In the genomic region with DNA sequence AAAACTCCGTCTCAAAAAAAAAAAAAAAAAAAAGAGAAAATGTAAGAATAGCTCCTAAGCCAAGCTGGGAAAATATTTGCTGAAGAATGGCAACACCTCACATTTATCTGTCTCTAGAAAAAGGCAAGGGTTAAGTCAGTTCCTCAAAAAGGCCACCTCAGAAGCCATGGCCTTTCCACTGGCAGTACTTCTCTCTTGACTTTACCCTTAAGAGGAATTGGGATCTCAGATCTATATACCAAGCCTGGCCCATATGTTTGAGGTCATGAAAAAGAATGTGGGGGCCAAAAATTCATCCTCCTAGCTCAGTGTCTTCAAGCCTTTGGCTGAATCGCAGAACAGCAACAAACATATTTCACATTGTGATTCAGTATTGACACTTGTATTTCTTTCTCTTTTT, we compare ENCODE assay signal across 23 cellular contexts. TPM values are rescaled to one million over a fixed set of nuclear protein-coding genes. Genes with fewer than 3 reads are reported as not detected.
A peak's percentile ranks its signal among the peaks of the same experiment; 100 is the strongest.
DNase-seq lines count a peak whose midpoint lies in the region; ATAC-seq, FAIRE-seq and TF ChIP-seq lines count a peak whose summit lies in the region.
"Had no signal": no experiment of that assay in that cellular context is flagged by ENCODE, and none has a peak within 500 bp of the region (broad histone marks: within the 10 kb centered on the region; RNA-seq: fewer than 3 reads in every experiment).

No MANE protein-coding gene starts in this region.

- H2AFZ ChIP-seq in GM12878 (ENCODE audit: control insufficient read depth, low read depth, low read length) = peak overlapping the region; percentile 9
- H2AFZ ChIP-seq: GM23248, neural progenitor cell had no signal

- H3K79me2 ChIP-seq in GM12878 (ENCODE audit: control insufficient read depth, insufficient read depth, low read length) = no peaks in the 10 kb centered on the region; the same call in 1 of the 2 replicates

- TF ChIP-seq RAD21 in GM12878 (IDR thresholded peaks at IDR 0.05; ENCODE audit: insufficient read depth, low read depth, low read length) = no peak

- no peaks in the 10 kb centered on the region for H4K20me1 ChIP-seq in GM12878 (ENCODE audit: control insufficient read depth, insufficient read depth)
- H4K20me1 ChIP-seq: BLaER1 had no signal

- FAIRE-seq in GM12878 (lab: Jason Lieb, UNC) = no peak

- H3K4me3 ChIP-seq in GM12878 (no peak overlapping the region), lower leg skin (ENCODE audit: low read depth, poor library complexity, severe bottlenecking) (no peak overlapping the region)
- H3K4me3 ChIP-seq: BLaER1, GM23248, neural progenitor cell, testis had no signal

- peak overlapping the region; percentile 50 for H3K4me2 ChIP-seq in GM12878 (ENCODE audit: control insufficient read depth, insufficient read depth)
- H3K4me2 ChIP-seq: neural progenitor cell had no signal

- no peak for TF ChIP-seq EP300 in GM12878 (IDR thresholded peaks at IDR 0.05; ENCODE audit: borderline replicate concordance in 1 of 2, control insufficient read depth in 1 of 2, low read depth in 2 of 2, low read length in 2 of 2)

- no peaks in the 10 kb centered on the region for H3K27me3 ChIP-seq in GM12878 (replicated peaks in 1 of 2; ENCODE audit: control insufficient read depth in 2 of 2, insufficient read depth in 2 of 2, low read length in 1 of 2)
- H3K27me3 ChIP-seq: BLaER1, neural progenitor cell, testis had no signal

- 37% methylated on average over 1 of the region's 2 CpGs for WGBS in GM12878 (ENCODE audit: insufficient coverage, insufficient replicate concordance, low lambda C conversion rate, missing lambda C conversion rate)
- WGBS in lower leg skin, 2 donors = 83 to 98% methylated on average over 2 of the region's 2 CpGs

- 0 out of 2 replicates have a peak overlapping the region, but pooled peaks have one; percentile 2 for H3K9ac ChIP-seq in GM12878 (ENCODE audit: control insufficient read depth, insufficient read depth, low read length)
- H3K9ac ChIP-seq: BLaER1, GM23248, neural progenitor cell had no signal

- no peak for TF ChIP-seq POLR2A in GM12878 (IDR thresholded peaks at IDR 0.05; ENCODE audit: low read depth, low read length)
- TF ChIP-seq POLR2A in lower leg skin (IDR thresholded peaks at IDR 0.05) = no peak

- intact Hi-C loops in GM12878 (cut with micrococcal nuclease; ENCODE audit: unreplicated experiment) (no loop called here), lower leg skin (cut with DNase I; ENCODE audit: low total_unique reads) (no loop called here)

- SMC1A ChIA-PET in GM12878 (lab: Charles Lee; ENCODE audit: uncharacterized antibody, unreplicated experiment) = interaction anchor here (0.6 to 10.0 kb wide), 13 partner anchors 12 to 935 kb away, joined by 3 to 134 read pairs (median 4); a partner anchor contains a TSS

- TF ChIP-seq CTCF in GM12878 (IDR thresholded peaks at IDR 0.05 in 2 of 3, conservative IDR thresholded peaks at IDR 0.05 in 1 of 3; ENCODE audit: control insufficient read depth in 2 of 3, extremely low read depth in 1 of 3, insufficient read depth in 1 of 3, low read depth in 3 of 3, low read length in 3 of 3) = no peak
- TF ChIP-seq CTCF in lower leg skin (IDR thresholded peaks at IDR 0.05) = no peak

- no TSS peak for BruUV-seq in GM12878 (replicated peaks; lab: Mats Ljungman, UMichigan)

- in situ Hi-C loops in KBM-7 (cut with MboI; ENCODE audit: low pct_unique_long_range_greater_than_20kb, low sequenced_read_pairs) = no loop called here
- in situ Hi-C loops in GM12878 (cut with MboI) = no loop called here

- no peaks in the 10 kb centered on the region for H3K36me3 ChIP-seq in GM12878 (ENCODE audit: control insufficient read depth in 2 of 2, insufficient read depth in 2 of 2, low read length in 1 of 2)
- H3K36me3 ChIP-seq: BLaER1, neural progenitor cell had no signal

- H3K9me3 ChIP-seq in GM12878 (replicated peaks; ENCODE audit: control insufficient read depth, insufficient read depth, low read length) = no peaks in the 10 kb centered on the region
- H3K9me3 ChIP-seq: BLaER1, testis had no signal

- H3K4me1 ChIP-seq in GM12878 (ENCODE audit: control insufficient read depth, insufficient read depth, low read length) = peaks cover 69% of the 10 kb centered on the region

- DNase-seq in GDM1 (lab: John Stamatoyannopoulos, UW) = peak; percentile 26
- peak; percentile 65 for DNase-seq in KBM-7
- peak; percentile 81 for DNase-seq in SKM-1 treated with dmso at 0.1 percent for 144 hours (lab: John Stamatoyannopoulos, UW; ENCODE audit: unreplicated experiment)
- no peak for DNase-seq in GM12878 (ENCODE audit: low read depth, low spot score)
- DNase-seq in NCI-H526 (lab: John Stamatoyannopoulos, UW) = no peak
- DNase-seq in GM19238 (ENCODE audit: insufficient read length, low spot score) = no peak
- DNase-seq in lower leg skin (ENCODE audit: low spot score in 2 of 2) = no peak
- DNase-seq: activated CD4-positive, alpha-beta T cell treated with anti-CD3 and anti-CD28 coated beads, Interleukin-2, amount 50 U/mL, for 4 hours; activated gamma-delta T cell; dermis blood vessel endothelial cell; DMS53; erythroblast; GM23248; immature natural killer cell; mesendoderm; NCI-H2029; NCI-H524; retina; stimulated activated CD4-positive, alpha-beta T cell treated with anti-CD3 and anti-CD28 coated beads, Interleukin-1b, Interleukin-23, amount 100 ng/mL, for 48 hours; T-helper 1 cell; testis had no signal

- CTCF ChIA-PET in GM12878 (lab: Yijun Ruan, JAX) = interaction anchor here (1.5 kb wide), 1 partner anchor 13 kb away, joined by 4 read pairs; no protein-coding TSS in a partner anchor

- no peak for ATAC-seq in GM12878

- POLR2A ChIA-PET in GM12878 (lab: Charles Lee) = interaction anchor here (0.6 to 9.1 kb wide), 8 partner anchors 9 to 139 kb away, joined by 3 to 116 read pairs (median 5); a partner anchor contains a TSS

- peak overlapping the region; percentile 98 for H3K27ac ChIP-seq in GM12878 (ENCODE audit: control insufficient read depth, insufficient read depth)
- H3K27ac ChIP-seq: GM23248, neural progenitor cell, testis had no signal

- RAD21 ChIA-PET in GM12878 (lab: Charles Lee; ENCODE audit: unreplicated experiment) = interaction anchor here (0.6 to 5.0 kb wide), 8 partner anchors 12 to 84 kb away, joined by 3 to 58 read pairs (median 4); a partner anchor contains a TSS

TF ChIP-seq in GM12878, 131 proteins besides CTCF, POLR2A, EP300 and RAD21 (continues in another document):
- TF ChIP-seq HDAC6 (IDR thresholded peaks at IDR 0.05; ENCODE audit: unreplicated experiment) (no peak), MEF2B (IDR thresholded peaks at IDR 0.05; ENCODE audit: partially characterized antibody, poor library complexity, severe bottlenecking) (no peak), IKZF1 (conservative IDR thresholded peaks at IDR 0.05) (0 out of 2 replicates have a peak, but pooled peaks have one; percentile 27), NR2F1 (conservative IDR thresholded peaks at IDR 0.05) (peak; percentile 35; the same call in 1 of the 2 replicates), IKZF2 (IDR thresholded peaks at IDR 0.05) (peak in 1 of 2 experiments; percentile 34; a peak in 1 of 4 replicates), RUNX3 (IDR thresholded peaks at IDR 0.05; ENCODE audit: low read length) (0 out of 2 replicates have a peak, but pooled peaks have one; percentile 5), SPI1 (IDR thresholded peaks at IDR 0.05; ENCODE audit: borderline replicate concordance, insufficient read depth, low read depth, low read length) (peak; percentile 79)
- TF ChIP-seq, protein P1, sequence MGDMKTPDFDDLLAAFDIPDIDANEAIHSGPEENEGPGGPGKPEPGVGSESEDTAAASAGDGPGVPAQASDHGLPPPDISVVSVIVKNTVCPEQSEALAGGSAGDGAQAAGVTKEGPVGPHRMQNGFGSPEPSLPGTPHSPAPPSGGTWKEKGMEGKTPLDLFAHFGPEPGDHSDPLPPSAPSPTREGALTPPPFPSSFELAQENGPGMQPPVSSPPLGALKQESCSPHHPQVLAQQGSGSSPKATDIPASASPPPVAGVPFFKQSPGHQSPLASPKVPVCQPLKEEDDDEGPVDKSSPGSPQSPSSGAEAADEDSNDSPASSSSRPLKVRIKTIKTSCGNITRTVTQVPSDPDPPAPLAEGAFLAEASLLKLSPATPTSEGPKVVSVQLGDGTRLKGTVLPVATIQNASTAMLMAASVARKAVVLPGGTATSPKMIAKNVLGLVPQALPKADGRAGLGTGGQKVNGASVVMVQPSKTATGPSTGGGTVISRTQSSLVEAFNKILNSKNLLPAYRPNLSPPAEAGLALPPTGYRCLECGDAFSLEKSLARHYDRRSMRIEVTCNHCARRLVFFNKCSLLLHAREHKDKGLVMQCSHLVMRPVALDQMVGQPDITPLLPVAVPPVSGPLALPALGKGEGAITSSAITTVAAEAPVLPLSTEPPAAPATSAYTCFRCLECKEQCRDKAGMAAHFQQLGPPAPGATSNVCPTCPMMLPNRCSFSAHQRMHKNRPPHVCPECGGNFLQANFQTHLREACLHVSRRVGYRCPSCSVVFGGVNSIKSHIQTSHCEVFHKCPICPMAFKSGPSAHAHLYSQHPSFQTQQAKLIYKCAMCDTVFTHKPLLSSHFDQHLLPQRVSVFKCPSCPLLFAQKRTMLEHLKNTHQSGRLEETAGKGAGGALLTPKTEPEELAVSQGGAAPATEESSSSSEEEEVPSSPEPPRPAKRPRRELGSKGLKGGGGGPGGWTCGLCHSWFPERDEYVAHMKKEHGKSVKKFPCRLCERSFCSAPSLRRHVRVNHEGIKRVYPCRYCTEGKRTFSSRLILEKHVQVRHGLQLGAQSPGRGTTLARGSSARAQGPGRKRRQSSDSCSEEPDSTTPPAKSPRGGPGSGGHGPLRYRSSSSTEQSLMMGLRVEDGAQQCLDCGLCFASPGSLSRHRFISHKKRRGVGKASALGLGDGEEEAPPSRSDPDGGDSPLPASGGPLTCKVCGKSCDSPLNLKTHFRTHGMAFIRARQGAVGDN (IDR thresholded peaks at IDR 0.05) = 0 out of 2 replicates have a peak, but pooled peaks have one; percentile 42

RNA-seq across cellular contexts. Expression of a gene that starts 10.9 kb away (rescaled TPM):
- 241 and 256 TPM in 2 replicates for total RNA-seq in GM12878 (2013; cell fraction: nucleolus; rRNA removed)
- total RNA-seq in GM12878 (2014; rRNA removed) (82.4 and 88.7 TPM in 2 replicates), GM12878 (2014; rRNA removed; fragmentation: Illumina TruSeq; extraction: Trizol) (95.3 and 95.8 TPM in 2 replicates), GM12878 (2021) (87.4 and 96.2 TPM in 2 replicates), lower leg skin (10 to 100 TPM; 43.6 to 55.0 (median 49.5) TPM)
- polyA plus RNA-seq in GM12878 (2011; ENCODE audit: low read depth) = 30.3 TPM
- polyA plus RNA-seq in GM12878 (2011; rRNA removed) (92.6 and 114 TPM in 2 replicates), GM12878 (2014; fragmentation: Illumina TruSeq; extraction: Trizol) (78.2 and 94.6 TPM in 2 replicates), GM12878 (2014; fragmentation: Nextera tagmentation; extraction: Ambion mirVana) (10 to 100 TPM; 16.9 to 18.0 TPM), GM12878 (2014; rRNA removed) (62.4 and 66.0 TPM in 2 replicates), GM12878 (2016; fragmentation: Nextera tagmentation; extraction: Ambion mirVana) (10 to 100 TPM; 68.1 to 69.1 TPM)
- 60.3 and 60.4 TPM in 2 replicates for polyA plus RNA-seq in GM12878 (2011; cell fraction: cytosol; rRNA removed)
- polyA plus RNA-seq in GM12878 (2011; cell fraction: nucleus; rRNA removed) = 89.9 and 95.2 TPM in 2 replicates
- polyA plus RNA-seq in GM12878 (2012) = 38.3 and 50.2 TPM in 2 replicates
- polyA minus RNA-seq in GM12878 (2011; rRNA and poly(A)+ RNA removed) = 126 and 138 TPM in 2 replicates
- polyA minus RNA-seq in GM12878 (2011; cell fraction: cytosol; rRNA and poly(A)+ RNA removed) = 52.3 and 52.4 TPM in 2 replicates
- 48.2 and 66.5 TPM in 2 replicates for polyA minus RNA-seq in GM12878 (2011; cell fraction: nucleus; rRNA and poly(A)+ RNA removed)

Comparison
In these comparisons a context has a peak if more than half of its experiments do, and no peak if none do; other contexts are left out.
1. DNase-seq: peak in GDM1 (single experiment), KBM-7 (single experiment) and SKM-1 treated with dmso at 0.1 percent for 144 hours (single experiment); none in GM12878 (single experiment), NCI-H526 (0 of 2), GM19238 (single experiment) and lower leg skin (0 of 2).